Comparison of ENCODE assay signal across 16 cellular contexts in genomic region chr4:176845636-176846035, GRCh38. TPM values are rescaled to one million over a fixed set of nuclear protein-coding genes. Genes with fewer than 3 reads are reported as not detected.
DNase-seq lines count a peak whose midpoint lies in the region; ATAC-seq, FAIRE-seq and TF ChIP-seq lines count a peak whose summit lies in the region.
"Had no signal": no experiment of that assay in that cellular context is flagged by ENCODE, and none has a peak within 500 bp of the region (broad histone marks: within the 10 kb centered on the region; RNA-seq: fewer than 3 reads in every experiment).

No MANE protein-coding gene starts in this region.

- peaks cover 28% of the 10 kb centered on the region for H3F3A ChIP-seq in GM23248 (ENCODE audit: insufficient read depth)

- no peak overlapping the region for H3K27ac Mint-ChIP-seq in astrocyte (ENCODE audit: unreplicated experiment)
- H3K27ac Mint-ChIP-seq: CD4-positive, alpha-beta T cell; H9 had no signal

- H4K20me1 ChIP-seq in GM23248 (ENCODE audit: insufficient read depth) (no peaks in the 10 kb centered on the region), astrocyte (ENCODE audit: insufficient read depth, low read length) (no peaks in the 10 kb centered on the region)

- DNase-seq in AG09309 (ENCODE audit: low read depth) (peak; percentile 83), GM23248 (peak; percentile 46), astrocyte (ENCODE audit: low read depth) (no peak), foreskin keratinocyte (peak; percentile 86 to 93), psoas muscle (no peak), middle frontal gyrus (ENCODE audit: extremely low spot score, low spot score) (no peak)
- DNase-seq: CD4-positive, alpha-beta T cell; DMS79 treated with DMSO at 0.1 percent for 48 hours; H9; NCI-H1092; NCI-H1694; NCI-H446 had no signal

- ATAC-seq in foreskin keratinocyte (peak; percentile 80), psoas muscle (no peak), GM19467 (IDR thresholded peaks at IDR 0.05; ENCODE audit: unreplicated experiment) (no peak), GM19395 (IDR thresholded peaks at IDR 0.05; ENCODE audit: unreplicated experiment) (no peak)

- H3K27me3 ChIP-seq in GM23248 (replicated peaks; ENCODE audit: insufficient read depth): no peaks in the 10 kb centered on the region
- H3K27me3 ChIP-seq in astrocyte (ENCODE audit: insufficient read depth, low read length): no peaks in the 10 kb centered on the region
- no peaks in the 10 kb centered on the region for H3K27me3 ChIP-seq in foreskin keratinocyte
- H3K27me3 ChIP-seq in psoas muscle (ENCODE audit: insufficient read depth in 3 of 3, low read length in 2 of 3): no peaks in the 10 kb centered on the region

- H3K36me3 ChIP-seq in GM23248 (ENCODE audit: low read depth) (no peaks in the 10 kb centered on the region), astrocyte (ENCODE audit: insufficient read depth, low read length) (no peaks in the 10 kb centered on the region), psoas muscle (ENCODE audit: insufficient read depth in 1 of 2, low read depth in 1 of 2) (no peaks in the 10 kb centered on the region)

- H3K4me1 ChIP-seq in GM23248 (ENCODE audit: insufficient read depth) (peaks cover 36% of the 10 kb centered on the region), astrocyte (ENCODE audit: insufficient read depth, low read length) (peaks cover 26% of the 10 kb centered on the region), foreskin keratinocyte (peaks cover 25% of the 10 kb centered on the region), psoas muscle (no peaks in the 10 kb centered on the region)

- H2AFZ ChIP-seq in GM23248 (no peak overlapping the region), astrocyte (ENCODE audit: low read depth, low read length) (no peak overlapping the region)

- intact Hi-C loops in psoas muscle (cut with DNase I): no loop called here

- H3K27ac ChIP-seq in GM23248 (0 out of 2 replicates have a peak overlapping the region, but pooled peaks have one; percentile 4), astrocyte (ENCODE audit: low read depth, low read length) (no peak overlapping the region), foreskin keratinocyte (no peak overlapping the region), psoas muscle (no peak overlapping the region)

- H3K9me3 ChIP-seq in GM23248 (ENCODE audit: low read depth) (no peaks in the 10 kb centered on the region), astrocyte (ENCODE audit: insufficient read depth, low read depth, low read length) (no peaks in the 10 kb centered on the region), psoas muscle (no peaks in the 10 kb centered on the region)

- in situ Hi-C loops in GM23248 (cut with MboI): no loop called here

- 47 to 51% methylated on average over 2 of the region's 2 CpGs for WGBS in GM23248 (ENCODE audit: low coverage in 1 of 2, low lambda C conversion rate in 2 of 2, missing lambda C conversion rate in 2 of 2), 2 experiments
- 21 to 92% (median 69%) methylated on average over 2 of the region's 2 CpGs for WGBS in psoas muscle, 3 donors

- H3K4me3 Mint-ChIP-seq in astrocyte (ENCODE audit: unreplicated experiment): no peak overlapping the region
- H3K4me3 Mint-ChIP-seq: CD4-positive, alpha-beta T cell; H9 had no signal

- no peak for TF ChIP-seq CTCF in AG09309 (IDR thresholded peaks at IDR 0.05; ENCODE audit: control insufficient read depth, insufficient read depth, low read depth, low read length, missing control alignments)
- TF ChIP-seq CTCF in astrocyte (IDR thresholded peaks at IDR 0.05; ENCODE audit: insufficient read depth, low read depth, low read length): no peak
- TF ChIP-seq CTCF in foreskin keratinocyte (conservative IDR thresholded peaks at IDR 0.05): no peak
- no peak for TF ChIP-seq CTCF in psoas muscle (IDR thresholded peaks at IDR 0.05)

- H3K9ac ChIP-seq in GM23248: no peak overlapping the region
- no peak overlapping the region for H3K9ac ChIP-seq in astrocyte (ENCODE audit: low read length)

- peaks cover 16% of the 10 kb centered on the region for H3K9me3 Mint-ChIP-seq in astrocyte (ENCODE audit: unreplicated experiment)
- H3K9me3 Mint-ChIP-seq: H9 had no signal

- no peaks in the 10 kb centered on the region for H3K9me2 ChIP-seq in GM23248 (ENCODE audit: insufficient read depth)

- H3K4me1 Mint-ChIP-seq in astrocyte (ENCODE audit: low read depth, unreplicated experiment): peaks cover 11% of the 10 kb centered on the region
- H3K4me1 Mint-ChIP-seq: H9 had no signal

- H3K27me3 Mint-ChIP-seq in astrocyte (ENCODE audit: low read depth, unreplicated experiment): no peaks in the 10 kb centered on the region
- H3K27me3 Mint-ChIP-seq: CD4-positive, alpha-beta T cell had no signal

- H3K36me3 Mint-ChIP-seq in astrocyte (ENCODE audit: low read depth, unreplicated experiment): no peaks in the 10 kb centered on the region

- peak; percentile 64 for FAIRE-seq in astrocyte (lab: Jason Lieb, UNC)
- FAIRE-seq: A204.1 had no signal

- H3K79me2 ChIP-seq in GM23248 (ENCODE audit: insufficient read depth) (no peaks in the 10 kb centered on the region), astrocyte (ENCODE audit: insufficient read depth, low read length) (no peaks in the 10 kb centered on the region)

- H3K4me3 ChIP-seq in AG09309 (ENCODE audit: control insufficient read depth, low read depth, low read length) (no peak overlapping the region), GM23248 (no peak overlapping the region), astrocyte (ENCODE audit: insufficient read depth, low read depth, low read length) (no peak overlapping the region), psoas muscle (no peak overlapping the region)

- H3K4me2 ChIP-seq in GM23248 (ENCODE audit: unreplicated experiment) (no peak overlapping the region), astrocyte (ENCODE audit: low read length) (no peak overlapping the region)

RNA-seq across cellular contexts. Expression of gene VEGFC, which starts 52.9 kb away (rescaled TPM):
- 41.6 and 56.3 TPM in 2 replicates for total RNA-seq in GM23248 (2014; rRNA removed; shearing (Covaris generic))
- polyA plus RNA-seq in GM23248 (2016; fragmentation: Nextera tagmentation; extraction: Ambion mirVana) (20.6 and 21.7 TPM in 2 replicates), foreskin keratinocyte (74.6 and 91.5 TPM in 2 replicates), psoas muscle (1 to 10 TPM; 1.8 to 2.9 (median 2.1) TPM)
- total RNA-seq in astrocyte (20.3 and 24.2 TPM in 2 replicates), foreskin keratinocyte (78.0 and 80.3 TPM in 2 replicates), psoas muscle (1 to 10 TPM; 3.0 to 7.0 (median 3.8) TPM)
- total RNA-seq: CD4-positive, alpha-beta T cell; HT-29 had no signal

Comparison
In these comparisons a context has a peak if more than half of its experiments do, and no peak if none do; other contexts are left out.
1. DNase-seq: peak in AG09309 (single experiment), GM23248 (single experiment) and foreskin keratinocyte (2 of 2); none in astrocyte (single experiment), psoas muscle (0 of 2) and middle frontal gyrus (single experiment).